Comparison of ENCODE assay signal across 20 cellular contexts in genomic region chrX:85503258-85504158, GRCh38.
DNase-seq lines count a peak whose midpoint lies in the region; ATAC-seq and TF ChIP-seq lines count a peak whose summit lies in the region.
"Had no signal": no experiment of that assay in that cellular context is flagged by ENCODE, and none has a peak within 500 bp of the region (broad histone marks: within the 10 kb centered on the region; RNA-seq: fewer than 3 reads in every experiment).

No MANE protein-coding gene starts in this region.

- H3K9me3 ChIP-seq in transverse colon (no peaks in the 10 kb centered on the region), ascending aorta (no peaks in the 10 kb centered on the region)
- H3K9me3 ChIP-seq: BLaER1, left lung, prostate gland, vagina had no signal

- peaks cover 28% of the 10 kb centered on the region for H3K4me1 ChIP-seq in foreskin keratinocyte
- no peaks in the 10 kb centered on the region for H3K4me1 ChIP-seq in transverse colon
- H3K4me1 ChIP-seq in ascending aorta, result no peaks in the 10 kb centered on the region
- H3K4me1 ChIP-seq: BLaER1, left lung, neural progenitor cell, prostate gland, vagina had no signal

- peak overlapping the region; percentile 94 for H3K27ac ChIP-seq in foreskin keratinocyte
- no peak overlapping the region for H3K27ac ChIP-seq in transverse colon
- no peak overlapping the region for H3K27ac ChIP-seq in dorsolateral prefrontal cortex
- no peak overlapping the region for H3K27ac ChIP-seq in ascending aorta
- H3K27ac ChIP-seq: BLaER1, left lung, neural progenitor cell, prostate gland, vagina had no signal

- H3K36me3 ChIP-seq in transverse colon (no peaks in the 10 kb centered on the region), ascending aorta (no peaks in the 10 kb centered on the region)
- H3K36me3 ChIP-seq: BLaER1, left lung, neural progenitor cell, prostate gland, vagina had no signal

- H3K27me3 ChIP-seq in foreskin keratinocyte, result no peaks in the 10 kb centered on the region
- no peaks in the 10 kb centered on the region for H3K27me3 ChIP-seq in transverse colon
- H3K27me3 ChIP-seq in dorsolateral prefrontal cortex, result peaks cover 0 to 91% (median 17%) of the 10 kb centered on the region in 45 donors
- no peaks in the 10 kb centered on the region for H3K27me3 ChIP-seq in ascending aorta
- H3K27me3 ChIP-seq: neural progenitor cell, vagina had no signal

- H3K4me3 ChIP-seq in transverse colon (no peak overlapping the region), dorsolateral prefrontal cortex (no peak overlapping the region), ascending aorta (no peak overlapping the region)
- H3K4me3 ChIP-seq: BLaER1, left lung, neural progenitor cell, prostate gland, skin epidermis, vagina had no signal

- DNase-seq in NCI-H510A treated with DMSO at 0.1 percent for 48 hours (lab: John Stamatoyannopoulos, UW) (peak; percentile 10), NCI-H510A (lab: John Stamatoyannopoulos, UW) (no peak), NCI-H748 (lab: John Stamatoyannopoulos, UW; ENCODE audit: unreplicated experiment) (peak; percentile 94), foreskin keratinocyte (peak; percentile 73 to 79), transverse colon (peak; percentile 15), dorsolateral prefrontal cortex (no peak), NCI-H2029 treated with DMSO at 0.1 percent for 48 hours (lab: John Stamatoyannopoulos, UW) (no peak), ascending aorta (ENCODE audit: low spot score in 2 of 2) (no peak)
- DNase-seq: activated T-cell treated with anti-CD3 and anti-CD28 coated beads, Interleukin-2, amount 50 U/mL, for 72 hours; cortex of kidney; left lung; NCI-H187 treated with DMSO at 0.1 percent for 48 hours; NK-92 treated with Interleukin-12 subunit alpha and Interleukin-12 subunit beta, amount 100 ng/mL, for 24 hours; stimulated activated CD4-positive, alpha-beta T cell treated with anti-CD3 and anti-CD28 coated beads, Interleukin-4, amount 100 ng/mL, for 4 hours had no signal

- ATAC-seq in foreskin keratinocyte, result peak; percentile 91
- ATAC-seq: activated CD4-positive, CD25-positive, alpha-beta regulatory T cell treated with anti-CD3 and anti-CD28 coated beads, Interleukin-2, amount 50 U/mL, for 24 hours; activated T-cell treated with anti-CD3 and anti-CD28 coated beads, Interleukin-2, amount 50 U/mL, for 72 hours; left lung had no signal

- no peak for TF ChIP-seq EP300 in transverse colon (IDR thresholded peaks at IDR 0.05; ENCODE audit: low read depth)

- in situ Hi-C loops in transverse colon (cut with MboI; ENCODE audit: low pct_ligation_motif_present in 1 of 4, low pct_unique_long_range_greater_than_20kb in 1 of 4, low sequenced_read_pairs in 3 of 4), result no loop called here

- intact Hi-C loops in transverse colon (cut with DNase I; ENCODE audit: low total_unique reads) (no loop called here), dorsolateral prefrontal cortex (cut with DNase I) (no loop called here), ascending aorta (cut with DNase I) (no loop called here)

- WGBS in transverse colon (ENCODE audit: low coverage in 1 of 2), 2 donors, result 23 to 41% methylated on average over 4 to 6 of the region's 6 CpGs

- TF ChIP-seq CTCF in foreskin keratinocyte (conservative IDR thresholded peaks at IDR 0.05) (no peak), transverse colon (IDR thresholded peaks at IDR 0.05) (no peak), dorsolateral prefrontal cortex (IDR thresholded peaks at IDR 0.05 in 54 of 56, conservative IDR thresholded peaks at IDR 0.05 in 2 of 56; ENCODE audit: low read depth in 1 of 56, partially characterized antibody in 56 of 56) (no peak), ascending aorta (IDR thresholded peaks at IDR 0.05) (no peak)

- TF ChIP-seq POLR2A in transverse colon (IDR thresholded peaks at IDR 0.05), result no peak

Comparison
In these comparisons a context has a peak if more than half of its experiments do, and no peak if none do; other contexts are left out.
1. DNase-seq: peak in NCI-H510A treated with DMSO at 0.1 percent for 48 hours (single experiment), NCI-H748 (single experiment), foreskin keratinocyte (2 of 2) and transverse colon (single experiment); none in NCI-H510A (single experiment), dorsolateral prefrontal cortex (0 of 10), NCI-H2029 treated with DMSO at 0.1 percent for 48 hours (single experiment) and ascending aorta (0 of 2).